In the genomic region with DNA sequence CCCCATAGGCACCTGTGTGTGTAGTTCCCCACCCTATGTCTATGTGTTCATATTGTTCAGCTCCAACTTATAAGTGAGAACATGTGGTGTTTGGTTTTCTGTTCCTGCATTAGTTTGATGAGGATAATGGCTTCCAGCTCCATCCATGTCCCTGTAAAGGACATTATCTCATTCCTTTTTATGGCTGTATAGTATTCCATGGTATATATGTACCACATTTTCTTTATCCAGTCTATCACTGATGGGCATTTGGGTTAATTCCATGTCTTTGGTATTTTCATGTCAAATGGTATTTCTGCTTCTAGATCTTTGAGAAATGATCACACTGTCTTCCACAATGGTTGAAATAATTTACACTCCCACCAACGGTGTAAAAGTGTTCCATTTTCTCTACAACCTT, we compare ENCODE assay signal across 2 cellular contexts. TPM values are rescaled to one million over a fixed set of nuclear protein-coding genes. Genes with fewer than 3 reads are reported as not detected.
"Had no signal": no experiment of that assay in that cellular context is flagged by ENCODE, and none has a peak within 500 bp of the region (broad histone marks: within the 10 kb centered on the region; RNA-seq: fewer than 3 reads in every experiment).

No MANE protein-coding gene starts in this region.

RNA-seq across cellular contexts. Expression of a gene that starts 36.4 kb away (rescaled TPM):
- polyA plus RNA-seq: HepG2, IgD-negative memory B cell had no signal
